1 cellular context compared by ENCODE assay signal in the genomic region with DNA sequence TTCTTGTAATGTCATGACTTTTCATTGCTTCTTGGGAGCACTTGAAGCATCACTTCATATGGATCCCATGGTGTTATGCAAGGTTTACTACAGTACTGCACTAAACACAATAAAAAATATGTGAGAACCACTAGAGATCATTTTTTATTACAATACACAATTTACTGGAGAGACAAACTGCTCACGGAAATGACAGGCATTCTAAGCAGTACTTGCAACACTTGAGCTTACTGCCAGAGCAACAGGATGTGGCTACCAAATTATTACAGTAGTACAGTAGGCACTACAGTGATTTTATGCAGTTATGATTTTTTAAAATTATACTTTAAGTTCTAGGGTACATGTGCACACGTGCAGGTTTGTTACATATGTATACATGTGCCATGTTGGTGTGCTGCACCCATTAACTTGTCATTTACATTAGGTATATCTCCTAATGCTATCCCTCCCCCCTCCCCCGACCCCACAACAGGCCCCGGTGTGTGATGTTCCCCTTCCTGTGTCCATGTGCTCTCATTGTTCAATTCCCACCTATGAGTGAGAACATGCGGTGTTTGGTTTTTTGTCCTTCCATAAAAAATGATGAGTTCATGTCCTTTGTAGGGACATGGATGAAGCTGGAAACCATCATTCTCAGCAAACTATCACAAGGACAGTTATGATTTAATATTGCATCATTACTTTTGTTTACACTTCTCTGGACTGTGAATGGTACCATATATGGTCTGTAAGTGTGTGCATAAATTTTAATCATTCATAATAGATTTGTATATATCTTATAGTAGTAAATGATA.
A peak's percentile ranks its signal among the peaks of the same experiment; 100 is the strongest.
TF ChIP-seq lines count a peak whose summit lies in the region.
"Not testable (repeated sequence)": the region's sequence is repeated elsewhere in the genome, so short reads cannot be mapped to it uniquely, and the experiment has no call there.

No MANE protein-coding gene starts in this region.

TF ChIP-seq in HepG2, 621 proteins besides CTCF, POLR2A, EP300 and RAD21:
- TF ChIP-seq ATF7 (IDR thresholded peaks at IDR 0.05) (peak; percentile 71), ATF4 (CRISPR knock-in tag; IDR thresholded peaks at IDR 0.05) (peak in 1 of 2 experiments; percentile 58; a peak in 2 of 4 replicates)
- TF ChIP-seq ATF7 (CRISPR knock-in tag; IDR thresholded peaks at IDR 0.05), result not testable (repeated sequence)
